ENCODE assay signal across 31 cellular contexts in the genomic region with DNA sequence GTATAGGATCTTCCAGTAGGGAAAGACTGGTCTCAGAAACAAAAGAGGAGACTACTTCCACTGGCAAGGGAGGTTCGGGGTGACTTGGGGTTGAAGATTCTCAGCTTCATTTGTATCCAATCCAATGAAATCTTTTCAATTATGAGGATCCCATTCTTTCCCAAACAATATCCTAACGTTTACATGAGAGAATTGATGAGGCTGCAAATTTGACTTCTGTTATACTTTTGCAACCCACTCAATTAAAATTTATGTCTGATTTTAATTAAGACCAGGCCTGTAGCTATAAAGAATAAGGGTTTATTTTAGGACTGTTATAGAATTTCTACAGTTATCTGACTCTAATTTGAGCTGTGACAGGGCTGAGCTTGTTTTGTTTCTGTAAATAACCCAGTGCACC.
"Had no signal": no experiment of that assay in that cellular context is flagged by ENCODE, and none has a peak within 500 bp of the region (broad histone marks: within the 10 kb centered on the region; RNA-seq: fewer than 3 reads in every experiment).

No MANE protein-coding gene starts in this region.

- H3K27ac ChIP-seq: neural progenitor cell, ovary, parathyroid adenoma, psoas muscle, skin epidermis, spleen, suprapubic skin, testis, tibial artery, transverse colon, upper lobe of right lung, uterus had no signal

- H3K9ac ChIP-seq: neural progenitor cell, parathyroid adenoma had no signal

- H3K36me3 Mint-ChIP-seq: natural killer cell; neural progenitor cell; stimulated activated memory B cell treated with anti-CD40 and anti-IgM and Interleukin-4, amounts not matched to agents 10 μg/mL and 1 μg/mL and 100 μg/mL, for 72 hours; type B pancreatic cell had no signal

- H3K9me3 Mint-ChIP-seq: type B pancreatic cell had no signal

- ATAC-seq: natural killer cell; psoas muscle; right cardiac atrium; sciatic nerve; stimulated activated memory B cell treated with anti-CD40 and anti-IgM and Interleukin-4, amounts not matched to agents 10 μg/mL and 1 μg/mL and 100 μg/mL, for 72 hours; stimulated activated naive CD8-positive, alpha-beta T cell treated with anti-CD3 and anti-CD28 coated beads, Interleukin-15, amount 100 ng/mL, for 72 hours; stimulated activated naive CD8-positive, alpha-beta T cell treated with anti-CD3 and anti-CD28 coated beads, Interleukin-15, Interleukin-2, amounts not matched to agents 100 U/mL and 50 U/mL, for 24 hours; upper lobe of right lung had no signal

- H3K27ac Mint-ChIP-seq: natural killer cell; nephron; neural progenitor cell; progenitor cell of endocrine pancreas; stimulated activated memory B cell treated with anti-CD40 and anti-IgM and Interleukin-4, amounts not matched to agents 10 μg/mL and 1 μg/mL and 100 μg/mL, for 72 hours; stimulated activated naive CD8-positive, alpha-beta T cell treated with anti-CD3 and anti-CD28 coated beads, Interleukin-15, amount 100 ng/mL, for 72 hours; type B pancreatic cell had no signal

- H3K4me1 ChIP-seq: neural progenitor cell, parathyroid adenoma, psoas muscle, spleen, suprapubic skin, testis, tibial artery, transverse colon, upper lobe of right lung, uterus had no signal

- H3K4me1 Mint-ChIP-seq: natural killer cell; nephron; neural progenitor cell; stimulated activated memory B cell treated with anti-CD40 and anti-IgM and Interleukin-4, amounts not matched to agents 10 μg/mL and 1 μg/mL and 100 μg/mL, for 72 hours; stimulated activated naive CD8-positive, alpha-beta T cell treated with anti-CD3 and anti-CD28 coated beads, Interleukin-15, amount 100 ng/mL, for 72 hours had no signal

- H3K27me3 Mint-ChIP-seq: progenitor cell of endocrine pancreas; stimulated activated memory B cell treated with anti-CD40 and anti-IgM and Interleukin-4, amounts not matched to agents 10 μg/mL and 1 μg/mL and 100 μg/mL, for 72 hours; stimulated activated naive CD8-positive, alpha-beta T cell treated with anti-CD3 and anti-CD28 coated beads, Interleukin-15, amount 100 ng/mL, for 72 hours; type B pancreatic cell had no signal

- H3K79me2 ChIP-seq: parathyroid adenoma had no signal

- H3K27me3 ChIP-seq: neural progenitor cell, ovary, spleen, suprapubic skin, testis, tibial artery, transverse colon, upper lobe of right lung, uterus had no signal

- H3K4me3 Mint-ChIP-seq: natural killer cell; nephron; neural progenitor cell; stimulated activated memory B cell treated with anti-CD40 and anti-IgM and Interleukin-4, amounts not matched to agents 10 μg/mL and 1 μg/mL and 100 μg/mL, for 72 hours; stimulated activated naive CD8-positive, alpha-beta T cell treated with anti-CD3 and anti-CD28 coated beads, Interleukin-15, amount 100 ng/mL, for 72 hours; type B pancreatic cell had no signal

- H3K9me3 ChIP-seq: ovary, psoas muscle, suprapubic skin, testis, tibial artery, transverse colon, upper lobe of right lung, uterus had no signal

- H3K4me3 ChIP-seq: neural progenitor cell, ovary, psoas muscle, skin epidermis, smooth muscle cell, spleen, suprapubic skin, testis, tibial artery, transverse colon, upper lobe of right lung, uterus had no signal

- DNase-seq: natural killer cell; occipital lobe; ovary; posterior cingulate gyrus; psoas muscle; right cardiac atrium; spleen; stimulated activated CD4-positive, alpha-beta T cell treated with anti-CD3 and anti-CD28 coated beads, Interleukin-12 subunit alpha, Interleukin-12 subunit beta, amount 100 ng/mL, for 4 hours; stimulated activated CD4-positive, alpha-beta T cell treated with anti-CD3 and anti-CD28 coated beads, Interleukin-1b, Interleukin-23, amount 100 ng/mL, for 48 hours; stimulated activated CD4-positive, alpha-beta T cell treated with anti-CD3 and anti-CD28 coated beads, Interleukin-4, amount 100 ng/mL, for 1 hour; stimulated activated CD4-positive, alpha-beta T cell treated with anti-CD3 and anti-CD28 coated beads, Interleukin-4, amount 100 ng/mL, for 4 hours; stimulated activated CD8-positive, alpha-beta memory T cell treated with anti-CD3 and anti-CD28 coated beads, Interleukin-4, amount 100 ng/mL, for 48 hours; stimulated activated naive CD4-positive, alpha-beta T cell; stimulated activated naive CD8-positive, alpha-beta T cell treated with anti-CD3 and anti-CD28 coated beads, Interleukin-15, amount 100 ng/mL, for 72 hours; stimulated activated naive CD8-positive, alpha-beta T cell treated with anti-CD3 and anti-CD28 coated beads, Interleukin-15, Interleukin-2, amounts not matched to agents 100 U/mL and 50 U/mL, for 24 hours; substantia nigra; testis; tibial artery; transverse colon; upper lobe of right lung; uterus had no signal

- H3K36me3 ChIP-seq: neural progenitor cell, ovary, spleen, suprapubic skin, tibial artery, transverse colon, upper lobe of right lung, uterus had no signal

- H2AFZ ChIP-seq: neural progenitor cell, parathyroid adenoma had no signal

- H3K4me2 ChIP-seq: neural progenitor cell, smooth muscle cell had no signal
